Comparison of ENCODE assay signal across 10 cellular contexts in genomic region chr1:42930178-42931107, GRCh38. TPM values are rescaled to one million over a fixed set of nuclear protein-coding genes. Genes with fewer than 3 reads are reported as not detected.
DNase-seq lines count a peak whose midpoint lies in the region; ATAC-seq and TF ChIP-seq lines count a peak whose summit lies in the region.
"Had no signal": no experiment of that assay in that cellular context is flagged by ENCODE, and none has a peak within 500 bp of the region (broad histone marks: within the 10 kb centered on the region; RNA-seq: fewer than 3 reads in every experiment).

No MANE protein-coding gene starts in this region.

- no peaks in the 10 kb centered on the region for H3K9me3 ChIP-seq in colonic mucosa
- H3K9me3 ChIP-seq: esophagus muscularis mucosa, tibial artery had no signal

- DNase-seq in T-helper 1 cell (no peak), colonic mucosa (peak; percentile 21), pons (ENCODE audit: low spot score) (peak; percentile 0), NCI-H69 (lab: John Stamatoyannopoulos, UW) (no peak)

- H3K27me3 Mint-ChIP-seq in T-helper 1 cell treated with Interleukin-12 subunit alpha and Interleukin-12 subunit beta and Interleukin-4 antibody, amounts not matched to agents 30 μg/mL and 1 μg/mL, for 36 hours (ENCODE audit: low read depth): no peaks in the 10 kb centered on the region
- no peaks in the 10 kb centered on the region for H3K27me3 Mint-ChIP-seq in IgD-negative memory B cell

- TF ChIP-seq CTCF in colonic mucosa (IDR thresholded peaks at IDR 0.05): no peak

- peaks cover 4% of the 10 kb centered on the region for H3K36me3 ChIP-seq in colonic mucosa

- peaks cover 15% of the 10 kb centered on the region for H3K4me1 ChIP-seq in colonic mucosa

- no peak for ATAC-seq in HG03108 (IDR thresholded peaks at IDR 0.05; ENCODE audit: unreplicated experiment)
- no peak for ATAC-seq in HG02759 (IDR thresholded peaks at IDR 0.05; ENCODE audit: unreplicated experiment)

- H3K27me3 ChIP-seq in colonic mucosa: no peaks in the 10 kb centered on the region
- H3K27me3 ChIP-seq: esophagus muscularis mucosa, tibial artery had no signal

- no peak overlapping the region for H3K9ac ChIP-seq in colonic mucosa (ENCODE audit: low read depth in 2 of 2, low read length in 2 of 2)

- peak overlapping the region; percentile 95 for H3K27ac Mint-ChIP-seq in T-helper 1 cell treated with Interleukin-12 subunit alpha and Interleukin-12 subunit beta and Interleukin-4 antibody, amounts not matched to agents 30 μg/mL and 1 μg/mL, for 36 hours
- H3K27ac Mint-ChIP-seq in IgD-negative memory B cell: peak overlapping the region; percentile 98 to 99 (median 99)

- no peak overlapping the region for H3K4me3 ChIP-seq in colonic mucosa
- H3K4me3 ChIP-seq: esophagus muscularis mucosa, tibial artery had no signal

- peaks cover 63% of the 10 kb centered on the region for H3K36me3 Mint-ChIP-seq in T-helper 1 cell treated with Interleukin-12 subunit alpha and Interleukin-12 subunit beta and Interleukin-4 antibody, amounts not matched to agents 30 μg/mL and 1 μg/mL, for 36 hours (ENCODE audit: low read depth)
- H3K36me3 Mint-ChIP-seq in IgD-negative memory B cell: peaks cover 10% of the 10 kb centered on the region

- peak overlapping the region; percentile 85 for H3K27ac ChIP-seq in colonic mucosa
- H3K27ac ChIP-seq: tibial artery had no signal

- intact Hi-C loops in colonic mucosa (cut with DNase I): no loop called here

- peak overlapping the region; percentile 79 for H3K4me3 Mint-ChIP-seq in T-helper 1 cell treated with Interleukin-12 subunit alpha and Interleukin-12 subunit beta and Interleukin-4 antibody, amounts not matched to agents 30 μg/mL and 1 μg/mL, for 36 hours
- H3K4me3 Mint-ChIP-seq in IgD-negative memory B cell: peak overlapping the region in 3 of 4 donors; percentile 84 to 90 (median 89)

- H3K4me1 Mint-ChIP-seq in T-helper 1 cell treated with Interleukin-12 subunit alpha and Interleukin-12 subunit beta and Interleukin-4 antibody, amounts not matched to agents 30 μg/mL and 1 μg/mL, for 36 hours (ENCODE audit: low read depth): peaks cover 66% of the 10 kb centered on the region
- peaks cover 43 to 62% (median 56%) of the 10 kb centered on the region in 3 donors for H3K4me1 Mint-ChIP-seq in IgD-negative memory B cell

- no peaks in the 10 kb centered on the region for H3K9me3 Mint-ChIP-seq in T-helper 1 cell treated with Interleukin-12 subunit alpha and Interleukin-12 subunit beta and Interleukin-4 antibody, amounts not matched to agents 30 μg/mL and 1 μg/mL, for 36 hours
- H3K9me3 Mint-ChIP-seq in IgD-negative memory B cell: no peaks in the 10 kb centered on the region

RNA-seq across cellular contexts. Expression of gene SLC2A1, which starts 28.2 kb away (rescaled TPM):
- polyA plus RNA-seq in IgD-negative memory B cell: 90.6 TPM
- total RNA-seq in colonic mucosa: 100 to 1,000 TPM in 1 of 2 donors, 10 to 100 TPM in 1; 71.6 to 150 TPM

Comparison
In these comparisons a context has a peak if more than half of its experiments do, and no peak if none do; other contexts are left out.
1. DNase-seq: peak in colonic mucosa (single experiment) and pons (single experiment); none in T-helper 1 cell (0 of 5) and NCI-H69 (single experiment).